Comparison of ENCODE assay signal across 31 cellular contexts in the genomic region with DNA sequence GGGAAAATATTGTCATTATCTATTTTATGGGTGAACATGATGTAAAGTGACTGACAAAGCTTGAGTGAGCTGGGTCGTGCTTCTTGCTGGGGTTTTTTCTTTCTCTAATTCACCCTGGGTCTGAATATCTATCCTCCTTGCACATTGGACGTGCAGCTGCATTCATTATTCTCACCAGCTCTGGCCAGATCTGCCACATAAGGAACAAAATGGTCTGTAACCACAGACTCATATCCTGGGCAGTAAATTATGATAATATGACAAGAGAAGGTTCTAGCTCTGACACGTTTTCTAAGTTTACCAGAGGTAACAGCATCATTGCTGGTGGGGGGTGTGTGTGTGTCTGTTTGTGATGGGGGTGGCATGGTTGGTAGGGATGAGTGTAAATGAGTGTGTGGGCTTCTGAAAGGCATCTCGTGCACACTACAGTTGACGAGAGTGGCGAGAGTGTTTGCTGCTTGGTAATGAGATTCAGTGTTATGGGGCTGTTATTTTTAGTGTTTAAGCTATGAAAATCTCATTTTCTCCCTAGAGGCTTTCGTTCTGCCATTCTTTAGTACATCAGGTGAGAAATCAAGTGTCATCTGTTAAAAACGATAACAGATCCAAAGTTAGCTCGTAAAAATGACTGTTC.
DNase-seq lines count a peak whose midpoint lies in the region; ATAC-seq, FAIRE-seq and TF ChIP-seq lines count a peak whose summit lies in the region.
"Had no signal": no experiment of that assay in that cellular context is flagged by ENCODE, and none has a peak within 500 bp of the region (broad histone marks: within the 10 kb centered on the region; RNA-seq: fewer than 3 reads in every experiment).

No MANE protein-coding gene starts in this region.

- no peaks in the 10 kb centered on the region for H3K36me3 Mint-ChIP-seq in MCF 10A (ENCODE audit: insufficient read depth, unreplicated experiment)
- H3K36me3 Mint-ChIP-seq: activated naive CD4-positive, alpha-beta T cell treated with anti-CD3 and anti-CD28 coated beads, Interleukin-2, amount 50 U/mL, for 24 hours; CD4-positive, alpha-beta memory T cell had no signal

- H3K27me3 Mint-ChIP-seq in MCF 10A (ENCODE audit: insufficient read depth, unreplicated experiment): peaks cover 45% of the 10 kb centered on the region
- H3K27me3 Mint-ChIP-seq: activated CD4-positive, alpha-beta memory T cell treated with anti-CD3 and anti-CD28 coated beads, Interleukin-2, amount 10 ng/mL, durations not matched to agents 7 days and 5 days; activated naive CD4-positive, alpha-beta T cell treated with anti-CD3 and anti-CD28 coated beads, Interleukin-2, amount 50 U/mL, for 24 hours had no signal

- POLR2A ChIA-PET in MCF 10A (lab: Yijun Ruan, JAX): no interaction called here

- peak; percentile 14 for FAIRE-seq in GM19239 (lab: Jason Lieb, UNC)
- FAIRE-seq: keratinocyte had no signal

- H3K9me3 Mint-ChIP-seq in MCF 10A (ENCODE audit: unreplicated experiment): no peaks in the 10 kb centered on the region
- H3K9me3 Mint-ChIP-seq: activated CD4-positive, alpha-beta memory T cell treated with anti-CD3 and anti-CD28 coated beads, Interleukin-2, amount 10 ng/mL, durations not matched to agents 7 days and 5 days; activated naive CD4-positive, alpha-beta T cell treated with anti-CD3 and anti-CD28 coated beads, Interleukin-2, amount 50 U/mL, for 24 hours; effector memory CD8-positive, alpha-beta T cell; GM23338; nephron had no signal

- CTCF ChIA-PET in MCF 10A (lab: Yijun Ruan, JAX): interaction anchor here (0.7 kb wide), 1 partner anchor 44 kb away, joined by 3 read pairs; no protein-coding TSS in a partner anchor

- BruUV-seq in MCF 10A (replicated peaks; lab: Mats Ljungman, UMichigan): no TSS peak

- H3K4me3 Mint-ChIP-seq in MCF 10A (ENCODE audit: unreplicated experiment): no peak overlapping the region
- H3K4me3 Mint-ChIP-seq: activated CD4-positive, alpha-beta memory T cell treated with anti-CD3 and anti-CD28 coated beads, Interleukin-2, amount 10 ng/mL, durations not matched to agents 7 days and 5 days; activated naive CD4-positive, alpha-beta T cell treated with anti-CD3 and anti-CD28 coated beads, Interleukin-2, amount 50 U/mL, for 24 hours; activated T-helper 17 cell treated with anti-CD3 and anti-CD28 coated beads, Interleukin-2, amount 50 U/mL, for 72 hours; CD4-positive, alpha-beta memory T cell; effector memory CD8-positive, alpha-beta T cell; GM23338; HFFc6; nephron had no signal

- no peak for TF ChIP-seq CTCF in MCF 10A (IDR thresholded peaks at IDR 0.05; ENCODE audit: unreplicated experiment)

- peaks cover 9% of the 10 kb centered on the region for H3K4me1 Mint-ChIP-seq in MCF 10A (ENCODE audit: insufficient read depth, unreplicated experiment)
- H3K4me1 Mint-ChIP-seq: activated CD4-positive, alpha-beta memory T cell treated with anti-CD3 and anti-CD28 coated beads, Interleukin-2, amount 10 ng/mL, durations not matched to agents 7 days and 5 days; activated naive CD4-positive, alpha-beta T cell treated with anti-CD3 and anti-CD28 coated beads, Interleukin-2, amount 50 U/mL, for 24 hours; activated T-helper 17 cell treated with anti-CD3 and anti-CD28 coated beads, Interleukin-2, amount 50 U/mL, for 72 hours; CD4-positive, alpha-beta memory T cell had no signal

- peak; percentile 61 for ATAC-seq in HG03439 (IDR thresholded peaks at IDR 0.05; ENCODE audit: unreplicated experiment)
- ATAC-seq: activated T-helper 17 cell treated with anti-CD3 and anti-CD28 coated beads, Interleukin-2, amount 50 U/mL, for 72 hours; effector memory CD8-positive, alpha-beta T cell; GM23338; lower lobe of right lung; mucosa of descending colon; right cardiac atrium had no signal

- intact Hi-C loops in MCF 10A (cut with micrococcal nuclease): no loop called here

- H3K27ac Mint-ChIP-seq in MCF 10A (ENCODE audit: low read depth, unreplicated experiment): no peak overlapping the region
- H3K27ac Mint-ChIP-seq: activated CD4-positive, alpha-beta memory T cell treated with anti-CD3 and anti-CD28 coated beads, Interleukin-2, amount 10 ng/mL, durations not matched to agents 7 days and 5 days; activated naive CD4-positive, alpha-beta T cell treated with anti-CD3 and anti-CD28 coated beads, Interleukin-2, amount 50 U/mL, for 24 hours; activated T-helper 17 cell treated with anti-CD3 and anti-CD28 coated beads, Interleukin-2, amount 50 U/mL, for 72 hours; GM23338; HFFc6 had no signal

- no peak for DNase-seq in GM19239 (ENCODE audit: insufficient read length, low spot score)
- peak; percentile 35 for DNase-seq in left kidney (ENCODE audit: low read depth, low spot score)
- DNase-seq in superior temporal gyrus (ENCODE audit: extremely low spot score): peak; percentile 36
- no peak for DNase-seq in MCF 10A (ENCODE audit: unreplicated experiment)
- no peak for DNase-seq in nucleus accumbens (lab: John Stamatoyannopoulos, UW)
- no peak for DNase-seq in stimulated activated CD4-positive, alpha-beta T cell treated with anti-CD3 and anti-CD28 coated beads, Interleukin-2, amount 100 ng/mL, for 24 hours
- DNase-seq: activated CD4-positive, alpha-beta memory T cell treated with anti-CD3 and anti-CD28 coated beads, Interleukin-2, amount 10 ng/mL, durations not matched to agents 7 days and 5 days; activated CD4-positive, alpha-beta T cell treated with anti-CD3 and anti-CD28 coated beads for 1 hour; activated CD8-positive, alpha-beta memory T cell treated with anti-CD3 and anti-CD28 coated beads, Interleukin-2, amount 50 U/mL, for 48 hours; CD4-positive, alpha-beta memory T cell; DMS 273 treated with DMSO at 0.1 percent for 48 hours; effector memory CD8-positive, alpha-beta T cell; erythroblast; HFFc6; lower lobe of right lung; MG63; mucosa of descending colon; NCI-H1105 treated with DMSO at 0.1 percent for 48 hours; NCI-H2081; NCI-H446; NCI-H774; right cardiac atrium; RPMI8226; stimulated activated CD4-positive, alpha-beta T cell treated with anti-CD3 and anti-CD28 coated beads, Interleukin-2, amount 100 ng/mL, for 48 hours; T-helper 1 cell had no signal

Comparison
In these comparisons a context has a peak if more than half of its experiments do, and no peak if none do; other contexts are left out.
1. DNase-seq: peak in left kidney (single experiment) and superior temporal gyrus (single experiment); none in GM19239 (single experiment), MCF 10A (single experiment), nucleus accumbens (0 of 56) and stimulated activated CD4-positive, alpha-beta T cell treated with anti-CD3 and anti-CD28 coated beads, Interleukin-2, amount 100 ng/mL, for 24 hours (0 of 2).